In the genomic region with DNA sequence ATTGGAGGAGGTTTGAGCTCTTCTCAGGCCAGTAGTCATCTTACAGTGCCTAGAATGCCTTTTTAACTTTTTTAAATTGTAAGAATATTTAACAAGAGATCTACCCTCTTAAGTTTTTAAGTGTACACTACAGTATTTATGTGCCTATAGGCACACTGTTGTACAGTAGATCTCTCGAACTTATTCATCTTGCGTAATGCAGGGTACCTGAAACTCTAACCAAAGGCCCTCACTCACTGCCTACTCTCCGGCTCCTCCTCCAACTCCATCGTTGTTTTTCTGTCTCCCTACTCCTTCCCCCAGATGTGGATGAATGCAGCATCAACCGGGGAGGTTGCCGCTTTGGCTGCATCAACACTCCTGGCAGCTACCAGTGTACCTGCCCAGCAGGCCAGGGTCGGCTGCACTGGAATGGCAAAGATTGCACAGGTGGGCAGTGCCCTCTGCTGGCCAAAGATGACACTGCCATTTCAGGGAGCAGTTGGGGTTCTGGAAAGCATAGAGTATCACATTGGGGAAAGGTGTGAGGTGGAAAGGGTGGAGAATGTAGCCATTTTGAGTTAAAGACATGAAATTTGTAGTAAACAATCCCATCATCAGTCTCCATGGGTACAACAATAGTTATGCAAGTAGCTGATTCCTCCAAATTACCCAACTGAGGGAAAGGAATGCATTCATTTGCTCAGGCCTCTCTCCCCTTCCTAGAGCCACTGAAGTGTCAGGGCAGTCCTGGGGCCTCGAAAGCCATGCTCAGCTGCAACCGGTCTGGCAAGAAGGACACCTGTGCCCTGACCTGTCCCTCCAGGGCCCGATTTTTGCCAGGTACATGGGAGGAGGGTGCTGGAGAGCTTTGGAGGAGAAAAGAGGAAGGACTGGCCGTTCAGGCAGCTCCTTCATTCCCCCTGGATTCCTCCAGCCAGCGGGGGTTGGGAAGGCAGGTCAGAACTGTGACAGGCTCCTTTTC, we compare ENCODE assay signal across 1 cellular context.
TF ChIP-seq lines count a peak whose summit lies in the region.

No MANE protein-coding gene starts in this region.

TF ChIP-seq in endothelial cell of umbilical vein, 7 proteins besides CTCF, POLR2A, EP300 and RAD21 (continued from another document):
- TF ChIP-seq GATA2 (IDR thresholded peaks at IDR 0.05; ENCODE audit: insufficient read depth, insufficient read length, low read depth, low read length), result no peak
- TF ChIP-seq MYC (IDR thresholded peaks at IDR 0.05; ENCODE audit: low read depth, low read length), result no peak
- no peak for TF ChIP-seq JUN (IDR thresholded peaks at IDR 0.05; ENCODE audit: borderline replicate concordance, insufficient read depth, insufficient read length, low read depth)
